Comparison of ENCODE assay signal across 13 cellular contexts in genomic region chr15:78206326-78207109, GRCh38. TPM values are rescaled to one million over a fixed set of nuclear protein-coding genes. Genes with fewer than 3 reads are reported as not detected.
DNase-seq lines count a peak whose midpoint lies in the region; ATAC-seq, FAIRE-seq and TF ChIP-seq lines count a peak whose summit lies in the region.
"Had no signal": no experiment of that assay in that cellular context is flagged by ENCODE, and none has a peak within 500 bp of the region (broad histone marks: within the 10 kb centered on the region; RNA-seq: fewer than 3 reads in every experiment).

No MANE protein-coding gene starts in this region.

- H3K4ac ChIP-seq in neuronal stem cell (ENCODE audit: low read length) = no peak overlapping the region

- H3K27ac ChIP-seq in colonic mucosa = no peak overlapping the region
- no peak overlapping the region for H3K27ac ChIP-seq in neuronal stem cell (replicated peaks; ENCODE audit: low read length)

- H2BK5ac ChIP-seq in neuronal stem cell (ENCODE audit: low read length) = peak overlapping the region; percentile 54

- peak overlapping the region; percentile 88 for H2AK5ac ChIP-seq in neuronal stem cell (ENCODE audit: low read depth, low read length)

- H4K8ac ChIP-seq in neuronal stem cell (ENCODE audit: low read depth, low read length) = no peak overlapping the region

- H2BK120ac ChIP-seq in neuronal stem cell (ENCODE audit: low read depth, low read length) = no peak overlapping the region

- no peak for ATAC-seq in HG02884 (IDR thresholded peaks at IDR 0.05; ENCODE audit: unreplicated experiment)
- no peak for ATAC-seq in GM21723 (IDR thresholded peaks at IDR 0.05; ENCODE audit: unreplicated experiment)
- ATAC-seq: GM12878, left colon had no signal

- no peak for FAIRE-seq in HTR-8/SVneo (lab: Jason Lieb, UNC)
- FAIRE-seq: GM12878 had no signal

- H3K18ac ChIP-seq in neuronal stem cell (ENCODE audit: low read length) = peak overlapping the region; percentile 82

- H3K9me3 ChIP-seq in colonic mucosa (no peaks in the 10 kb centered on the region), neuronal stem cell (replicated peaks in 1 of 2; ENCODE audit: control insufficient read depth in 2 of 2, insufficient read depth in 1 of 2, low read depth in 1 of 2, low read length in 2 of 2) (no peaks in the 10 kb centered on the region)

- no peak overlapping the region for H3K4me2 ChIP-seq in neuronal stem cell (ENCODE audit: insufficient read depth, low read length, poor library complexity, severe bottlenecking)

- H3K27me3 ChIP-seq in colonic mucosa = no peaks in the 10 kb centered on the region
- H3K27me3 ChIP-seq in neuronal stem cell (ENCODE audit: control insufficient read depth in 3 of 3, insufficient read depth in 3 of 3, low read depth in 1 of 3, low read length in 3 of 3) = peaks cover 0 to 10% (median 0%) of the 10 kb centered on the region in 3 experiments

- H3K4me3 ChIP-seq in AG10803 (ENCODE audit: low read length) (no peak overlapping the region), colonic mucosa (no peak overlapping the region), neuronal stem cell (ENCODE audit: low read length in 2 of 2) (no peak overlapping the region)
- H3K4me3 ChIP-seq: GM12878 had no signal

- H3K36me3 ChIP-seq in colonic mucosa (no peaks in the 10 kb centered on the region), neuronal stem cell (replicated peaks in 1 of 2; ENCODE audit: control insufficient read depth in 2 of 2, insufficient read depth in 2 of 2, low read length in 2 of 2) (no peaks in the 10 kb centered on the region)

- no peak overlapping the region for H4K91ac ChIP-seq in neuronal stem cell (ENCODE audit: low read depth, low read length, poor library complexity)

- H2AFZ ChIP-seq in neuronal stem cell (ENCODE audit: low read length) = no peak overlapping the region

- no peak overlapping the region for H3K14ac ChIP-seq in neuronal stem cell (ENCODE audit: low read length)

- no peak overlapping the region for H3K23ac ChIP-seq in neuronal stem cell (ENCODE audit: low read depth, low read length, poor library complexity)

- no peak overlapping the region for H2BK12ac ChIP-seq in neuronal stem cell (ENCODE audit: low read length)

- peak overlapping the region; percentile 71 for H2BK15ac ChIP-seq in neuronal stem cell (ENCODE audit: low read length)

- TF ChIP-seq CTCF in AG10803 (conservative IDR thresholded peaks at IDR 0.05; ENCODE audit: low read length) (no peak), colonic mucosa (IDR thresholded peaks at IDR 0.05) (no peak)

- no peaks in the 10 kb centered on the region for H3K79me1 ChIP-seq in neuronal stem cell (ENCODE audit: low read depth, low read length)

- DNase-seq in AG10803 (ENCODE audit: low read depth) (peak; percentile 53), HTR-8/SVneo (ENCODE audit: insufficient read length, low spot score) (peak; percentile 47), colonic mucosa (peak; percentile 15), neuronal stem cell (ENCODE audit: low spot score) (no peak), NCI-H2171 treated with DMSO at 0.1 percent for 48 hours (lab: John Stamatoyannopoulos, UW) (no peak), NCI-H1436 (lab: John Stamatoyannopoulos, UW) (no peak)
- DNase-seq: aorta, COR-L47, left colon, NCI-H446 had no signal

- H3K4me1 ChIP-seq in colonic mucosa = peaks cover 6% of the 10 kb centered on the region
- peaks cover 5 to 10% of the 10 kb centered on the region in 2 donors for H3K4me1 ChIP-seq in neuronal stem cell (ENCODE audit: control insufficient read depth in 2 of 2, insufficient read depth in 1 of 2, low read depth in 1 of 2, low read length in 2 of 2)

- intact Hi-C loops in colonic mucosa (cut with DNase I) = no loop called here

- WGBS in neuronal stem cell (ENCODE audit: extremely low coverage in 2 of 2, insufficient read length in 2 of 2, insufficient replicate concordance in 1 of 2), 2 donors = no CpG with 5 or more reads among the region's 12 CpGs

- H3K9ac ChIP-seq in colonic mucosa (ENCODE audit: low read depth in 2 of 2, low read length in 2 of 2) (no peak overlapping the region), neuronal stem cell (ENCODE audit: low read depth, low read length, poor library complexity) (no peak overlapping the region)

RNA-seq across cellular contexts. Expression of gene ACSBG1, which starts 27.8 kb away (rescaled TPM):
- total RNA-seq in colonic mucosa = under 1 TPM; 0.58 to 0.59 TPM
- 0.57 TPM for polyA plus RNA-seq in neuronal stem cell (2013, experiment 1 of 2)
- polyA plus RNA-seq in neuronal stem cell (2013, experiment 2 of 2) = 0.93 TPM
- total RNA-seq: aorta had no signal

RNA-seq across cellular contexts. Expression of gene IDH3A, which starts 57.4 kb away (rescaled TPM):
- 100 to 1,000 TPM; 203 to 264 TPM for total RNA-seq in colonic mucosa
- polyA plus RNA-seq in neuronal stem cell (2013, experiment 1 of 2) = 8.8 TPM
- 7.7 TPM for polyA plus RNA-seq in neuronal stem cell (2013, experiment 2 of 2)

RNA-seq across cellular contexts. Expression of gene DNAJA4, which starts 57.8 kb away (rescaled TPM):
- 10 to 100 TPM; 42.6 to 54.5 TPM for total RNA-seq in colonic mucosa
- polyA plus RNA-seq in neuronal stem cell (2013, experiment 1 of 2) = 0.08 TPM
- polyA plus RNA-seq in neuronal stem cell (2013, experiment 2 of 2) = 0.06 TPM

Comparison
In these comparisons a context has a peak if more than half of its experiments do, and no peak if none do; other contexts are left out.
1. DNase-seq: peak in AG10803 (single experiment), HTR-8/SVneo (single experiment) and colonic mucosa (single experiment); none in neuronal stem cell (single experiment), NCI-H2171 treated with DMSO at 0.1 percent for 48 hours (single experiment) and NCI-H1436 (single experiment).